6 cellular contexts compared by ENCODE assay signal in the genomic region with DNA sequence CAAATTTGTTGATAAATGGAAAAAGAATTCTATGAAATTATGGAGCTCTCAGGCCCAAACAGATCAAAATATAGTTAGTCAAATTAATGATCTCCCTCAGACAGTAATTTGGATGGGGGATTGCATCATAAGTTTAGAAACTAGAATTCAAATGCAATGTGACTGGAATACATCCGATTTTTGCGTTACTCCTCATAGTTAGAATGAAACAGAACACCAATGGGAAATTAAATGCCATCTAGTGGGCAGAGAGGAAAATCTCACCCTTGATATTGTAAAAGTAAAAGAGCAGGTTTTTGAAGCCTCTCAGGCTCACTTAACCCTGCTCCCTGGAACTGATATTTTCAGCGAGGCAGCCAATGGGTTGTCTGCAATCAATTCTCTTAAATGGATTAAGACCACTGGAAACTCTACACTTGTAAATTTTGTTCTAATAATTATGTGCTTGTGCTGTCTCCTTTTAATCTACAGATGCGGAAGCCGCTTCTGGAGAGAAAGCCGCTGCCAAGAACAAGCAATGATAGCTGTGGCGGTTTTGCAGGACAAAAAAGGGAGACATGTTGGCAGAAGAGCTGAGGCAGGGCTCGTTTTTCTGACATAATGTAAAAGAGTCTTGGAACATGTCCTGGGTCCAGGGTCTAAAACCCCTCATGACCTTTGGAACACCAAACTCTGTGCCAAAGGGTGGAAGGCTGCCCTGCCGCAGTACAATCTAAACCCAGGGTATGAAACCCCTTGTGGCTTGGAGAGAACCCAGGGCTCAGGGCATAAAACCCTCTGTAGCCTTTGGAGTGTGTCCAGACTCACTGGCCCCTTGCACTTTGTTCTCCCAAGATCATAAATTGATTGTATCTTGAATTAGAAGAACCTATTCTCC. TPM values are rescaled to one million over a fixed set of nuclear protein-coding genes. Genes with fewer than 3 reads are reported as not detected.
DNase-seq lines count a peak whose midpoint lies in the region; ATAC-seq lines count a peak whose summit lies in the region.

No MANE protein-coding gene starts in this region.

- ATAC-seq in HG03442 (IDR thresholded peaks at IDR 0.05; ENCODE audit: unreplicated experiment) = no peak

- peak; percentile 32 for DNase-seq in EL
- DNase-seq in NCI-H526 treated with DMSO at 0.1 percent for 48 hours (lab: John Stamatoyannopoulos, UW) = peak; percentile 1
- peak; percentile 18 for DNase-seq in globus pallidus (ENCODE audit: low spot score)
- no peak for DNase-seq in mucosa of gallbladder (ENCODE audit: low spot score)
- DNase-seq in NCI-H510A treated with DMSO at 0.1 percent for 48 hours (lab: John Stamatoyannopoulos, UW) = no peak

RNA-seq across cellular contexts. Expression of gene ZNF417, which starts 12.9 kb away (rescaled TPM):
- 31.0 TPM for total RNA-seq in mucosa of gallbladder

RNA-seq across cellular contexts. Expression of gene ZNF814, which starts 14.7 kb away (rescaled TPM):
- 23.6 TPM for total RNA-seq in mucosa of gallbladder

RNA-seq across cellular contexts. Expression of gene ZNF418, which starts 31.7 kb away (rescaled TPM):
- total RNA-seq in mucosa of gallbladder = 14.1 TPM

RNA-seq across cellular contexts. Expression of gene ZNF256, which starts 44.0 kb away (rescaled TPM):
- total RNA-seq in mucosa of gallbladder = 5.7 TPM

RNA-seq across cellular contexts. Expression of gene ZNF587, which starts 53.9 kb away (rescaled TPM):
- 60.0 TPM for total RNA-seq in mucosa of gallbladder

Comparison
In these comparisons a context has a peak if more than half of its experiments do, and no peak if none do; other contexts are left out.
1. DNase-seq: peak in EL (single experiment), NCI-H526 treated with DMSO at 0.1 percent for 48 hours (single experiment) and globus pallidus (single experiment); none in mucosa of gallbladder (single experiment) and NCI-H510A treated with DMSO at 0.1 percent for 48 hours (single experiment).